Comparison of ENCODE assay signal across 8 cellular contexts in the genomic region with DNA sequence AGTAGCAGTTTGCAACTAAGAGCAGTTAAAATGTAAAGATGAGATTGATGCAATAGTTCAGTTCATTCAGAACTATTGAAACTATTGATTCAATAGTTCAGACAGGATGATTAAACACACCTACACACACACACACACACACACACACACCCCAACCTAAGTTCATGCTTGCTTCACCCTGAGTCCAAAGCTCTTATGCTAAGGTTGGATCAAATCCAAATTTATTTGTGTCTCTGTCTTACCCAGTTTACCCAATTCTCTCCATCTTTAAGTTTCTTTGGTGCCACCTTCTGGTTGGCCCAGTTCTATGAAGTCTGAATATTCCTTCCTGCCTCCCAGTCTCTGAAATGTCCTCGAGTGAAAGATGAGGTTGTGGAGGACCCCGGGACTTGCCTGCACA. TPM values are rescaled to one million over a fixed set of nuclear protein-coding genes. Genes with fewer than 3 reads are reported as not detected.
DNase-seq lines count a peak whose midpoint lies in the region; ATAC-seq, FAIRE-seq and TF ChIP-seq lines count a peak whose summit lies in the region.

No MANE protein-coding gene starts in this region.

- H3K4me1 ChIP-seq in psoas muscle: no peaks in the 10 kb centered on the region

- no peaks in the 10 kb centered on the region for H3K27me3 ChIP-seq in psoas muscle (ENCODE audit: insufficient read depth in 3 of 3, low read length in 2 of 3)

- peak; percentile 43 for DNase-seq in activated naive CD4-positive, alpha-beta T cell treated with anti-CD3 and anti-CD28 coated beads, Interleukin-2, amount 10 ng/mL, durations not matched to agents 7 days and 5 days
- no peak for DNase-seq in activated naive CD4-positive, alpha-beta T cell treated with anti-CD3 and anti-CD28 coated beads, Interleukin-2, amount 50 U/mL, for 72 hours (ENCODE audit: low spot score in 2 of 2)
- peak; percentile 47 for DNase-seq in NB4 (ENCODE audit: low read depth)
- peak; percentile 49 for DNase-seq in dermis blood vessel endothelial cell
- peak; percentile 70 for DNase-seq in superior temporal gyrus (ENCODE audit: extremely low spot score)
- no peak for DNase-seq in H54 (ENCODE audit: insufficient read length, low spot score)
- no peak for DNase-seq in psoas muscle

- no peaks in the 10 kb centered on the region for H3K9me3 ChIP-seq in psoas muscle

- TF ChIP-seq POLR2A in NB4 (IDR thresholded peaks at IDR 0.05; ENCODE audit: extremely low read depth, insufficient read length): no peak
- no peak for TF ChIP-seq POLR2A in H54 (IDR thresholded peaks at IDR 0.05; ENCODE audit: low read depth, low read length)

- FAIRE-seq in H54 (lab: Jason Lieb, UNC): no peak

- no peak overlapping the region for H3K27ac ChIP-seq in psoas muscle

- 30 to 42% (median 35%) methylated on average over 2 of the region's 2 CpGs for WGBS in psoas muscle, 3 donors

- peak overlapping the region; percentile 7 for H3K27ac Mint-ChIP-seq in activated naive CD4-positive, alpha-beta T cell treated with anti-CD3 and anti-CD28 coated beads, Interleukin-2, amount 10 ng/mL, durations not matched to agents 7 days and 5 days
- H3K27ac Mint-ChIP-seq in activated naive CD4-positive, alpha-beta T cell treated with anti-CD3 and anti-CD28 coated beads, Interleukin-2, amount 50 U/mL, for 72 hours: no peak overlapping the region

- TF ChIP-seq CTCF in NB4 (IDR thresholded peaks at IDR 0.05; ENCODE audit: low read depth, low read length) (peak; percentile 26), psoas muscle (IDR thresholded peaks at IDR 0.05) (no peak)

- H3K9me3 Mint-ChIP-seq in activated naive CD4-positive, alpha-beta T cell treated with anti-CD3 and anti-CD28 coated beads, Interleukin-2, amount 10 ng/mL, durations not matched to agents 7 days and 5 days: no peaks in the 10 kb centered on the region
- H3K9me3 Mint-ChIP-seq in activated naive CD4-positive, alpha-beta T cell treated with anti-CD3 and anti-CD28 coated beads, Interleukin-2, amount 50 U/mL, for 72 hours: no peaks in the 10 kb centered on the region

- no peaks in the 10 kb centered on the region for H3K36me3 ChIP-seq in psoas muscle (ENCODE audit: insufficient read depth in 1 of 2, low read depth in 1 of 2)

- CTCF ChIA-PET in activated naive CD4-positive, alpha-beta T cell treated with anti-CD3 and anti-CD28 coated beads, Interleukin-2, amount 10 ng/mL, durations not matched to agents 7 days and 5 days (lab: Charles Lee): interaction anchor here (1.0 to 5.0 kb wide), 7 partner anchors 9 to 461 kb away, joined by 3 to 56 read pairs (median 7); a partner anchor contains a TSS

- H3K4me1 Mint-ChIP-seq in activated naive CD4-positive, alpha-beta T cell treated with anti-CD3 and anti-CD28 coated beads, Interleukin-2, amount 10 ng/mL, durations not matched to agents 7 days and 5 days: peaks cover 19% of the 10 kb centered on the region

- no peaks in the 10 kb centered on the region for H3K27me3 Mint-ChIP-seq in activated naive CD4-positive, alpha-beta T cell treated with anti-CD3 and anti-CD28 coated beads, Interleukin-2, amount 10 ng/mL, durations not matched to agents 7 days and 5 days

- ATAC-seq in activated naive CD4-positive, alpha-beta T cell treated with anti-CD3 and anti-CD28 coated beads, Interleukin-2, amount 50 U/mL, for 72 hours: no peak
- no peak for ATAC-seq in psoas muscle
- no peak for ATAC-seq in HG02588 (IDR thresholded peaks at IDR 0.05; ENCODE audit: unreplicated experiment)

- no peaks in the 10 kb centered on the region for H3K36me3 Mint-ChIP-seq in activated naive CD4-positive, alpha-beta T cell treated with anti-CD3 and anti-CD28 coated beads, Interleukin-2, amount 10 ng/mL, durations not matched to agents 7 days and 5 days
- peaks cover 6 to 17% of the 10 kb centered on the region in 2 donors for H3K36me3 Mint-ChIP-seq in activated naive CD4-positive, alpha-beta T cell treated with anti-CD3 and anti-CD28 coated beads, Interleukin-2, amount 50 U/mL, for 72 hours

- intact Hi-C loops in psoas muscle (cut with DNase I): no loop called here

- H3K4me3 Mint-ChIP-seq in activated naive CD4-positive, alpha-beta T cell treated with anti-CD3 and anti-CD28 coated beads, Interleukin-2, amount 10 ng/mL, durations not matched to agents 7 days and 5 days: no peak overlapping the region

- H3K4me3 ChIP-seq in NB4 (ENCODE audit: low read depth, low read length) (no peak overlapping the region), psoas muscle (no peak overlapping the region)

RNA-seq across cellular contexts. Expression of a gene that starts 5.1 kb away (rescaled TPM):
- 10 to 100 TPM in 1 of 2 donors, 1 to 10 TPM in 1; 7.8 to 23.0 TPM for total RNA-seq in activated naive CD4-positive, alpha-beta T cell treated with anti-CD3 and anti-CD28 coated beads, Interleukin-2, amount 50 U/mL, for 72 hours
- 7.1 and 11.7 TPM in 2 replicates for total RNA-seq in dermis blood vessel endothelial cell
- 1 to 10 TPM in 3 of 4 donors, under 1 TPM in 1; 0.84 to 6.2 (median 4.4) TPM for total RNA-seq in psoas muscle
- polyA plus RNA-seq in psoas muscle: 10 to 100 TPM in 1 of 3 donors, 1 to 10 TPM in 2; 1.8 to 31.3 (median 2.5) TPM

RNA-seq across cellular contexts. Expression of a gene that starts 25.9 kb away (rescaled TPM):
- 10 to 100 TPM in 1 of 2 donors, under 1 TPM in 1; 0.61 to 38.0 TPM for total RNA-seq in activated naive CD4-positive, alpha-beta T cell treated with anti-CD3 and anti-CD28 coated beads, Interleukin-2, amount 50 U/mL, for 72 hours
- total RNA-seq in dermis blood vessel endothelial cell (not detected in 2 replicates), psoas muscle (not detected)
- under 1 TPM in 1 of 3 donors, not detected in 2; 0.03 TPM for polyA plus RNA-seq in psoas muscle

Comparison
In these comparisons a context has a peak if more than half of its experiments do, and no peak if none do; other contexts are left out.
1. DNase-seq: peak in activated naive CD4-positive, alpha-beta T cell treated with anti-CD3 and anti-CD28 coated beads, Interleukin-2, amount 10 ng/mL, durations not matched to agents 7 days and 5 days (single experiment), NB4 (single experiment), dermis blood vessel endothelial cell (single experiment) and superior temporal gyrus (single experiment); none in activated naive CD4-positive, alpha-beta T cell treated with anti-CD3 and anti-CD28 coated beads, Interleukin-2, amount 50 U/mL, for 72 hours (0 of 2), H54 (single experiment) and psoas muscle (0 of 2).